Comparison of ENCODE assay signal across 10 cellular contexts in the genomic region with DNA sequence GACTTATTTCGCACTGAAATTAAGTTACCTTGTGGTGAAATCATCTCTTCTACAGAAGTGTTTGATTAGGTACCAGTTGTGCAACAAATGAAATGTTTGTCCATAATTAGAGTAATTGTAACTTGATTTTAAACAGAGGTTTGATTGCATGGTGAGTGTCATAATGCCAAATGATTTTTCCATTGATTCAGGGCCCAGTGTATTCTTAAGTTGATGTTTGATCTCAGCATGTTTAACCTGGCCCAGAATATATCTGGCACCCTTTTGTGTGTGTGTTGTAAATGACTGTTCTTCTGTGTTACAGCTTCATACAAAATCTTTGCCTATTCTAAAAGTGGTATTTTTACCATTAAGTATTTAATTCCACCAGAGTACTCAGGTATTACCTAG. TPM values are rescaled to one million over a fixed set of nuclear protein-coding genes. Genes with fewer than 3 reads are reported as not detected.
DNase-seq lines count a peak whose midpoint lies in the region; ATAC-seq, FAIRE-seq and TF ChIP-seq lines count a peak whose summit lies in the region.
"Had no signal": no experiment of that assay in that cellular context is flagged by ENCODE, and none has a peak within 500 bp of the region (broad histone marks: within the 10 kb centered on the region; RNA-seq: fewer than 3 reads in every experiment).

No MANE protein-coding gene starts in this region.

- H3K27ac Mint-ChIP-seq in activated CD4-positive, alpha-beta T cell treated with anti-CD3 and anti-CD28 coated beads, Interleukin-2, amount 10 ng/mL, durations not matched to agents 7 days and 5 days = peak overlapping the region; percentile 89
- H3K27ac Mint-ChIP-seq in immature natural killer cell (peak overlapping the region in 1 of 6 donors; percentile 58), WTC11 (no peak overlapping the region)

- CTCF ChIA-PET in activated CD4-positive, alpha-beta T cell treated with anti-CD3 and anti-CD28 coated beads, Interleukin-2, amount 10 ng/mL, durations not matched to agents 7 days and 5 days (lab: Charles Lee) = interaction anchor here (1.2 to 2.0 kb wide), 3 partner anchors 11 to 209 kb away, joined by 3 to 6 read pairs (median 3); no protein-coding TSS in a partner anchor
- CTCF ChIA-PET in GM12878 (lab: Yijun Ruan, JAX) (no interaction called here), WTC11 (lab: Charles Lee) (no interaction called here)

- H3K4me2 ChIP-seq in GM12878 (ENCODE audit: control insufficient read depth, insufficient read depth) (peak overlapping the region; percentile 31), smooth muscle cell (no peak overlapping the region)

- TF ChIP-seq EP300 in GM12878 (IDR thresholded peaks at IDR 0.05; ENCODE audit: borderline replicate concordance in 1 of 2, control insufficient read depth in 1 of 2, low read depth in 2 of 2, low read length in 2 of 2) = no peak

- no peaks in the 10 kb centered on the region for H3K27me3 ChIP-seq in GM12878 (replicated peaks in 1 of 2; ENCODE audit: control insufficient read depth in 2 of 2, insufficient read depth in 2 of 2, low read length in 1 of 2)
- H3K27me3 ChIP-seq in smooth muscle cell (ENCODE audit: low read depth) = no peaks in the 10 kb centered on the region
- H3K27me3 ChIP-seq: BLaER1 had no signal

- H3K27ac ChIP-seq in GM12878 (ENCODE audit: control insufficient read depth, insufficient read depth) = peak overlapping the region; percentile 75; the same call in 1 of the 2 replicates
- no peak overlapping the region for H3K27ac ChIP-seq in smooth muscle cell (ENCODE audit: low read depth)
- H3K27ac ChIP-seq: BLaER1 had no signal

- H3K4me3 ChIP-seq in GM12878 (no peak overlapping the region; the same call in 1 of the 2 replicates), smooth muscle cell (no peak overlapping the region)
- H3K4me3 ChIP-seq: BLaER1 had no signal

- peaks cover 46% of the 10 kb centered on the region for H3K4me1 Mint-ChIP-seq in activated CD4-positive, alpha-beta T cell treated with anti-CD3 and anti-CD28 coated beads, Interleukin-2, amount 10 ng/mL, durations not matched to agents 7 days and 5 days
- H3K4me1 Mint-ChIP-seq in immature natural killer cell = peaks cover 4 to 10% of the 10 kb centered on the region in 2 donors
- peaks cover 60% of the 10 kb centered on the region for H3K4me1 Mint-ChIP-seq in WTC11

- no peak overlapping the region for H3K4me3 Mint-ChIP-seq in activated CD4-positive, alpha-beta T cell treated with anti-CD3 and anti-CD28 coated beads, Interleukin-2, amount 10 ng/mL, durations not matched to agents 7 days and 5 days
- H3K4me3 Mint-ChIP-seq in immature natural killer cell (peak overlapping the region in 1 of 5 donors; percentile 19), WTC11 (no peak overlapping the region)

- peaks cover 2% of the 10 kb centered on the region for H3K9me3 Mint-ChIP-seq in activated CD4-positive, alpha-beta T cell treated with anti-CD3 and anti-CD28 coated beads, Interleukin-2, amount 10 ng/mL, durations not matched to agents 7 days and 5 days
- H3K9me3 Mint-ChIP-seq in immature natural killer cell (no peaks in the 10 kb centered on the region), WTC11 (no peaks in the 10 kb centered on the region)

- in situ Hi-C loops in GM12878 (cut with MboI) = no loop called here

- 100% methylated on average over 1 of the region's 1 CpG for WGBS in GM12878 (ENCODE audit: insufficient coverage, insufficient replicate concordance, low lambda C conversion rate, missing lambda C conversion rate)
- 97% methylated on average over 1 of the region's 1 CpG for WGBS in smooth muscle cell (ENCODE audit: low lambda C conversion rate)

- H3K9ac ChIP-seq in GM12878 (ENCODE audit: control insufficient read depth, insufficient read depth, low read length) (no peak overlapping the region), smooth muscle cell (ENCODE audit: low read depth) (no peak overlapping the region)
- H3K9ac ChIP-seq: BLaER1 had no signal

- no peaks in the 10 kb centered on the region for H3K9me3 ChIP-seq in GM12878 (replicated peaks; ENCODE audit: control insufficient read depth, insufficient read depth, low read length)
- H3K9me3 ChIP-seq in smooth muscle cell (replicated peaks; ENCODE audit: low read depth) = no peaks in the 10 kb centered on the region

- peaks cover 68% of the 10 kb centered on the region for H3K36me3 Mint-ChIP-seq in activated CD4-positive, alpha-beta T cell treated with anti-CD3 and anti-CD28 coated beads, Interleukin-2, amount 10 ng/mL, durations not matched to agents 7 days and 5 days (ENCODE audit: low read depth)
- H3K36me3 Mint-ChIP-seq in immature natural killer cell (peaks cover 0 to 12% (median 0%) of the 10 kb centered on the region in 3 donors), WTC11 (no peaks in the 10 kb centered on the region; the same call in 1 of the 2 replicates)

- TF ChIP-seq RAD21 in GM12878 (IDR thresholded peaks at IDR 0.05; ENCODE audit: insufficient read depth, low read depth, low read length) = no peak

- TF ChIP-seq CTCF in GM12878 (IDR thresholded peaks at IDR 0.05 in 2 of 3, conservative IDR thresholded peaks at IDR 0.05 in 1 of 3; ENCODE audit: control insufficient read depth in 2 of 3, extremely low read depth in 1 of 3, insufficient read depth in 1 of 3, low read depth in 3 of 3, low read length in 3 of 3) = no peak
- TF ChIP-seq CTCF in smooth muscle cell (IDR thresholded peaks at IDR 0.05; ENCODE audit: borderline replicate concordance, insufficient read depth, poor library complexity, severe bottlenecking) = no peak
- TF ChIP-seq CTCF in WTC11 (IDR thresholded peaks at IDR 0.05) = no peak

- POLR2A ChIA-PET in activated CD4-positive, alpha-beta T cell treated with anti-CD3 and anti-CD28 coated beads, Interleukin-2, amount 10 ng/mL, durations not matched to agents 7 days and 5 days (lab: Charles Lee) = no interaction called here
- POLR2A ChIA-PET in GM12878 (lab: Charles Lee) (no interaction called here), WTC11 (lab: Charles Lee) (no interaction called here)

- no peak for FAIRE-seq in GM12878 (lab: Jason Lieb, UNC)

- H3K36me3 ChIP-seq in GM12878 (ENCODE audit: control insufficient read depth in 2 of 2, insufficient read depth in 2 of 2, low read length in 1 of 2) (no peaks in the 10 kb centered on the region), smooth muscle cell (ENCODE audit: low read depth) (no peaks in the 10 kb centered on the region)

- no peaks in the 10 kb centered on the region for H3F3A ChIP-seq in smooth muscle cell (ENCODE audit: low read depth)

- no peak for TF ChIP-seq POLR2A in GM12878 (IDR thresholded peaks at IDR 0.05; ENCODE audit: low read depth, low read length)

- peak overlapping the region; percentile 49 for H2AFZ ChIP-seq in GM12878 (ENCODE audit: control insufficient read depth, low read depth, low read length)
- peak overlapping the region; percentile 79 for H2AFZ ChIP-seq in smooth muscle cell (ENCODE audit: low read depth)

- no TSS peak for BruUV-seq in GM12878 (replicated peaks; lab: Mats Ljungman, UMichigan)

- RAD21 ChIA-PET in GM12878 (lab: Charles Lee; ENCODE audit: unreplicated experiment) = interaction anchor here (0.5 to 1.2 kb wide), 5 partner anchors 19 to 210 kb away, joined by 3 to 5 read pairs (median 4); no protein-coding TSS in a partner anchor

- SMC1A ChIA-PET in GM12878 (lab: Charles Lee; ENCODE audit: uncharacterized antibody, unreplicated experiment) = interaction anchor here (1.5 kb wide), 1 partner anchor 10 kb away, joined by 8 read pairs; no protein-coding TSS in a partner anchor

- H3K27me3 Mint-ChIP-seq in activated CD4-positive, alpha-beta T cell treated with anti-CD3 and anti-CD28 coated beads, Interleukin-2, amount 10 ng/mL, durations not matched to agents 7 days and 5 days = no peaks in the 10 kb centered on the region
- H3K27me3 Mint-ChIP-seq in immature natural killer cell (ENCODE audit: low read depth in 3 of 3) (peaks cover 0 to 1% (median 0%) of the 10 kb centered on the region in 3 donors), WTC11 (ENCODE audit: low read depth) (no peaks in the 10 kb centered on the region)

- H4K20me1 ChIP-seq in GM12878 (ENCODE audit: control insufficient read depth, insufficient read depth) (no peaks in the 10 kb centered on the region), smooth muscle cell (ENCODE audit: low read depth) (no peaks in the 10 kb centered on the region)

- intact Hi-C loops in GM12878 (cut with micrococcal nuclease; ENCODE audit: unreplicated experiment) (no loop called here), posterior vena cava (cut with DNase I) (no loop called here)

- no peak for DNase-seq in activated CD4-positive, alpha-beta T cell treated with anti-CD3 and anti-CD28 coated beads, Interleukin-2, amount 10 ng/mL, durations not matched to agents 7 days and 5 days
- no peak for DNase-seq in activated CD4-positive, alpha-beta T cell treated with anti-CD3 and anti-CD28 coated beads, Interleukin-2, amount 50 U/mL, for 4 hours
- peak; percentile 61 to 88 for DNase-seq in NCI-H1930 (lab: John Stamatoyannopoulos, UW)
- DNase-seq in GM12878 (ENCODE audit: low read depth, low spot score) = no peak
- no peak for DNase-seq in smooth muscle cell (lab: John Stamatoyannopoulos, UW; ENCODE audit: unreplicated experiment)
- DNase-seq in immature natural killer cell = no peak
- DNase-seq in posterior vena cava (ENCODE audit: low spot score) = no peak
- no peak for DNase-seq in WTC11 (ENCODE audit: low spot score)
- DNase-seq: activated naive CD4-positive, alpha-beta T cell treated with anti-CD3 and anti-CD28 coated beads, Interleukin-2, amount 50 U/mL, for 16 hours had no signal

- H3K79me2 ChIP-seq in GM12878 (ENCODE audit: control insufficient read depth, insufficient read depth, low read length) (no peaks in the 10 kb centered on the region; the same call in 1 of the 2 replicates), smooth muscle cell (ENCODE audit: low read depth) (no peaks in the 10 kb centered on the region)

- peaks cover 17% of the 10 kb centered on the region; the same call in 1 of the 2 replicates for H3K4me1 ChIP-seq in GM12878 (ENCODE audit: control insufficient read depth, insufficient read depth, low read length)
- no peaks in the 10 kb centered on the region for H3K4me1 ChIP-seq in smooth muscle cell (ENCODE audit: low read depth)

- ATAC-seq in GM12878 (no peak; the same call in 2 of the 3 replicates), WTC11 (no peak)

RNA-seq across cellular contexts. Expression of gene LRRC8B, which starts 28.6 kb away (rescaled TPM):
- total RNA-seq in activated CD4-positive, alpha-beta T cell treated with anti-CD3 and anti-CD28 coated beads, Interleukin-2, amount 10 ng/mL, durations not matched to agents 7 days and 5 days = 10 to 100 TPM; 21.2 to 22.1 TPM
- 66.1 and 72.8 TPM in 2 replicates for total RNA-seq in GM12878 (2013; cell fraction: nucleolus; rRNA removed)
- 5.4 and 5.8 TPM in 2 replicates for total RNA-seq in GM12878 (2014; rRNA removed)
- 5.4 and 6.2 TPM in 2 replicates for total RNA-seq in GM12878 (2014; rRNA removed; fragmentation: Illumina TruSeq; extraction: Trizol)
- 7.9 and 8.9 TPM in 2 replicates for total RNA-seq in GM12878 (2021)
- polyA plus RNA-seq in GM12878 (2011; ENCODE audit: low read depth) = 1.5 TPM
- 9.0 and 9.2 TPM in 2 replicates for polyA plus RNA-seq in GM12878 (2011; rRNA removed)
- polyA plus RNA-seq in GM12878 (2011; cell fraction: cytosol; rRNA removed) = 8.0 and 11.0 TPM in 2 replicates
- polyA plus RNA-seq in GM12878 (2011; cell fraction: nucleus; rRNA removed) = 8.9 and 9.8 TPM in 2 replicates
- polyA plus RNA-seq in GM12878 (2012) = 1.6 and 1.8 TPM in 2 replicates
- 5.4 and 7.7 TPM in 2 replicates for polyA plus RNA-seq in GM12878 (2014; fragmentation: Illumina TruSeq; extraction: Trizol)
- polyA plus RNA-seq in GM12878 (2014; fragmentation: Nextera tagmentation; extraction: Ambion mirVana) = 1 to 10 TPM; 1.3 to 1.4 TPM
- 2.7 and 3.4 TPM in 2 replicates for polyA plus RNA-seq in GM12878 (2014; rRNA removed)
- polyA plus RNA-seq in GM12878 (2016; fragmentation: Nextera tagmentation; extraction: Ambion mirVana) = 1 to 10 TPM; 6.4 to 7.6 TPM
- polyA minus RNA-seq in GM12878 (2011; rRNA and poly(A)+ RNA removed) = 22.8 and 23.3 TPM in 2 replicates
- 6.0 and 7.7 TPM in 2 replicates for polyA minus RNA-seq in GM12878 (2011; cell fraction: cytosol; rRNA and poly(A)+ RNA removed)
- 12.0 and 19.4 TPM in 2 replicates for polyA minus RNA-seq in GM12878 (2011; cell fraction: nucleus; rRNA and poly(A)+ RNA removed)
- total RNA-seq in smooth muscle cell = 3.9 and 4.6 TPM in 2 replicates
- polyA plus RNA-seq in smooth muscle cell = 0.98 and 1.5 TPM in 2 replicates
- 1 to 10 TPM in 1 of 3 donors, under 1 TPM in 2; 0.13 to 1.6 (median 0.72) TPM for polyA plus RNA-seq in immature natural killer cell
- 1 to 10 TPM; 6.0 to 9.9 TPM for total RNA-seq in posterior vena cava
- 23.6 to 25.5 TPM (median 24.2 TPM) in 3 replicates for total RNA-seq in WTC11 (2021)

Comparison
In these comparisons a context has a peak if more than half of its experiments do, and no peak if none do; other contexts are left out.
1. DNase-seq: peak in NCI-H1930 (2 of 2); none in activated CD4-positive, alpha-beta T cell treated with anti-CD3 and anti-CD28 coated beads, Interleukin-2, amount 10 ng/mL, durations not matched to agents 7 days and 5 days (single experiment), activated CD4-positive, alpha-beta T cell treated with anti-CD3 and anti-CD28 coated beads, Interleukin-2, amount 50 U/mL, for 4 hours (0 of 2), GM12878 (single experiment), smooth muscle cell (single experiment), immature natural killer cell (0 of 3), posterior vena cava (single experiment) and WTC11 (single experiment).